Comparison of ENCODE assay signal across 2 cellular contexts in the genomic region with DNA sequence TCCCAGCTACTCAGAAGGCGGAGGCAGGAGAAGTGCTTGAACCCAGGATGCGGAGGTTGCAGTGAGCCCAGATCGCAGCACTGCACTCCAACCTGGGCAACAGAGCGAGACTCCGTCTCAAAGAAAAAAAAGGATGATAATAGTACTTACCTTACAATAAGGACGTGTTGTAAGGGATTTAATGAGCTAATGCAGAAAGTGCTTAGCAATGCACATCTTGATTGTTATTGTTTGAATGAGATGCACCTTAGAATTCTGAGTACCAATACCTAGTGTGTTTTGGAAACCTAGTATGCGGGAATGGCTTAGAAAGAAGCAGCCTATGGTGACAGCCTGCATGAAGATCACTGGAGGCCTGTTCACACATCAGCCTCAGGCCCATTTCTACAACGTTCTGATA.
TF ChIP-seq lines count a peak whose summit lies in the region.

No MANE protein-coding gene starts in this region.

TF ChIP-seq in A549, 52 proteins besides CTCF, POLR2A, EP300 and RAD21:
- TF ChIP-seq MAFK (IDR thresholded peaks at IDR 0.05; ENCODE audit: partially characterized antibody) (peak; percentile 63), BHLHE40 (IDR thresholded peaks at IDR 0.05; ENCODE audit: low read depth, low read length) (no peak), EHF (CRISPR knock-in tag; IDR thresholded peaks at IDR 0.05) (no peak), RNF2 (IDR thresholded peaks at IDR 0.05; ENCODE audit: borderline replicate concordance, low read depth) (no peak)

TF ChIP-seq in endothelial cell of umbilical vein, 7 proteins besides CTCF, POLR2A, EP300 and RAD21:
- TF ChIP-seq JUN (IDR thresholded peaks at IDR 0.05; ENCODE audit: borderline replicate concordance, insufficient read depth, insufficient read length, low read depth) = no peak
- TF ChIP-seq GATA2 (IDR thresholded peaks at IDR 0.05; ENCODE audit: insufficient read depth, insufficient read length, low read depth, low read length) = no peak
- TF ChIP-seq FOS (IDR thresholded peaks at IDR 0.05; ENCODE audit: borderline replicate concordance, insufficient read depth, low read length) = no peak
- TF ChIP-seq MYC (IDR thresholded peaks at IDR 0.05; ENCODE audit: low read depth, low read length) = no peak
- TF ChIP-seq EZH2 (IDR thresholded peaks at IDR 0.05; ENCODE audit: borderline replicate concordance, low read depth, low read length, severe bottlenecking) = no peak
- no peak for TF ChIP-seq POLR2AphosphoS5 (IDR thresholded peaks at IDR 0.05; ENCODE audit: insufficient read depth, low read depth, low read length)
- TF ChIP-seq, protein P1, sequence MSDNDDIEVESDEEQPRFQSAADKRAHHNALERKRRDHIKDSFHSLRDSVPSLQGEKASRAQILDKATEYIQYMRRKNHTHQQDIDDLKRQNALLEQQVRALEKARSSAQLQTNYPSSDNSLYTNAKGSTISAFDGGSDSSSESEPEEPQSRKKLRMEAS (IDR thresholded peaks at IDR 0.05; ENCODE audit: insufficient read depth, insufficient read length) = no peak
